In the genomic region with DNA sequence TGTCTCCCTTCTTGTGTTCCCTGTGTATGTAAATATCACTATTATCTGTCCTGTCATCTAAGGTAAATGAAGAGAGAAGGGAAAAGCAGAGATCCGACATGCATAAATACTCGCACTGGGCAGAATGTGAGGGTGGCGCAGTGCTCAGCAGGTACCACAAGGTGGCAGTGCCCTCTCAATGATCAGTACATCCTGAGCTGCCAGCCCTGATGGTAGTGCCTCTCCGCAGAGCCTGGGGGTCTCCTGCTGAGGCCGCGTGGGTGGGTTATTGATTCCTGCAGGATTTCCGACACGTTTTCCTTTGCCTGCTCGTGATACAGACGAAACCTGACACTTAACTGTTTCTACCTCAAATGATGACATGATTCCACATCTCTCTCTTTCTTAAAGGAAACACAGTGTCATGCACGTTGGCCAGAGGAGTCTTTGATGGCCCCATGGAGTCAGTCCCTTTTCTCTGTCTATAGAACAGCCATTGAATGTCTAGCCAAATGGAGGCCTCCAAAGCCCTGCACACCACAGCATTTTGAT, we compare ENCODE assay signal across 8 cellular contexts. TPM values are rescaled to one million over a fixed set of nuclear protein-coding genes. Genes with fewer than 3 reads are reported as not detected.
A peak's percentile ranks its signal among the peaks of the same experiment; 100 is the strongest.
DNase-seq lines count a peak whose midpoint lies in the region; ATAC-seq, FAIRE-seq and TF ChIP-seq lines count a peak whose summit lies in the region.

No MANE protein-coding gene starts in this region.

- DNase-seq in GM19239 (ENCODE audit: insufficient read length, low spot score) (peak; percentile 40), NCI-H510A (lab: John Stamatoyannopoulos, UW) (peak; percentile 45), dermis blood vessel endothelial cell (peak; percentile 81), lung microvascular endothelial cell (ENCODE audit: low read depth in 2 of 2) (peak; percentile 68 to 77)
- DNase-seq in activated CD4-positive, alpha-beta T cell treated with anti-CD3 and anti-CD28 coated beads, Interleukin-2, amount 50 U/mL, for 1 hour, result peak; percentile 71
- DNase-seq in stimulated activated CD8-positive, alpha-beta memory T cell treated with anti-CD3 and anti-CD28 coated beads, Interleukin-12 subunit alpha, Interleukin-12 subunit beta, amount 100 ng/mL, for 24 hours (ENCODE audit: extremely low read depth), result peak; percentile 30

- peak; percentile 88 for ATAC-seq in HG03196 (IDR thresholded peaks at IDR 0.05; ENCODE audit: unreplicated experiment)

- peak; percentile 82 for FAIRE-seq in GM19239 (lab: Jason Lieb, UNC)

- no peak overlapping the region for H3K27ac ChIP-seq in C4-2B

- peak; percentile 97 for TF ChIP-seq CTCF in C4-2B (conservative IDR thresholded peaks at IDR 0.05)

RNA-seq across cellular contexts. Expression of a gene that starts 19.8 kb away (rescaled TPM):
- total RNA-seq in dermis blood vessel endothelial cell (not detected in 2 replicates), lung microvascular endothelial cell (not detected in 2 replicates)

RNA-seq across cellular contexts. Expression of a gene that starts 23.3 kb away (rescaled TPM):
- total RNA-seq in dermis blood vessel endothelial cell (not detected in 2 replicates), lung microvascular endothelial cell (not detected in 2 replicates)

RNA-seq across cellular contexts. Expression of a gene that starts 39.3 kb away (rescaled TPM):
- total RNA-seq in dermis blood vessel endothelial cell (not detected in 2 replicates), lung microvascular endothelial cell (not detected in 2 replicates)

Comparison
In these comparisons a context has a peak if more than half of its experiments do, and no peak if none do; other contexts are left out.
1. DNase-seq: peak in every context shown above with its lines; median percentile 81 in dermis blood vessel endothelial cell; 72 in lung microvascular endothelial cell; 71 in activated CD4-positive, alpha-beta T cell treated with anti-CD3 and anti-CD28 coated beads, Interleukin-2, amount 50 U/mL, for 1 hour; 45 in NCI-H510A; 40 in GM19239; 30 in stimulated activated CD8-positive, alpha-beta memory T cell treated with anti-CD3 and anti-CD28 coated beads, Interleukin-12 subunit alpha, Interleukin-12 subunit beta, amount 100 ng/mL, for 24 hours.